Comparison of ENCODE assay signal across 1 cellular context in the genomic region with DNA sequence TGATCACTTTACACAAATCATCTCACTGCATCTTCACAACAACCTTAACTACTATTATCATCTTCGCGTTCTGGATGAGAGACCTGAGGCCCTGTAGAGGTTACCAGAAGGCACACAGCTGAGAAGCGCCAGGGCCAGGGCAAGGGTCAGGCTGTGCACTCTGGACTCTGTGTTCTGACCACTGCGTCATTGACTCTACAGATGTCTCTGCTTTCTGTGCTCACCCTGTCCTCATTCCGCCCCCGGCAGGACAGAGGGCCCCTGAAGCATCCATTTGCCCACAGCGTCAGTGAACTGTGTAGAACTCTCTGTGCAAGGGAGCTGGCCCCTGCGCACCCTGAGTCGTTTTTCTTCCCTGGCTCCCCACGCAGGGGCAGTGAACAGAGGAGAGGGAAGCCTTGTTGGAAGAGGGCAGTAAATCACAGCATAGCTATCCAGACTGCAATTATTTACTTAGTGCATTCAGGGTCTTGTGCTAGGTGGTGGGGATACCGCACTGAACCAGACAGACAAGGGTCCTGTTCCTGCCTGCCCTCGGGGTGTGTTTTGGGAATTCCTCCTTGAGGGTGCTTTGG.
TF ChIP-seq lines count a peak whose summit lies in the region.

No MANE protein-coding gene starts in this region.

TF ChIP-seq in HepG2, 621 proteins besides CTCF, POLR2A, EP300 and RAD21 (continued from another document):
- TF ChIP-seq ZNF781 (CRISPR knock-in tag; IDR thresholded peaks at IDR 0.05; ENCODE audit: borderline replicate concordance, not compliant biosample characterization) (no peak), ZNF547 (CRISPR knock-in tag; IDR thresholded peaks at IDR 0.05) (no peak), ZKSCAN1 (IDR thresholded peaks at IDR 0.05; ENCODE audit: low read length) (no peak), DPF2 (CRISPR knock-in tag; IDR thresholded peaks at IDR 0.05; ENCODE audit: borderline replicate concordance, low read depth) (no peak), ATAD3A (CRISPR knock-in tag; IDR thresholded peaks at IDR 0.05) (no peak), FOXJ3 (CRISPR knock-in tag; IDR thresholded peaks at IDR 0.05; ENCODE audit: borderline replicate concordance) (no peak), ADNP (CRISPR knock-in tag; IDR thresholded peaks at IDR 0.05) (no peak), NR2F2 (IDR thresholded peaks at IDR 0.05; ENCODE audit: borderline replicate concordance, low read depth) (peak; percentile 43; the same call in 1 of the 2 replicates), ZNF749 (CRISPR knock-in tag; IDR thresholded peaks at IDR 0.05; ENCODE audit: borderline replicate concordance) (no peak), ZNF354B (CRISPR knock-in tag; IDR thresholded peaks at IDR 0.05) (no peak), ZSCAN9 (CRISPR knock-in tag; IDR thresholded peaks at IDR 0.05; ENCODE audit: borderline replicate concordance) (no peak), NONO (IDR thresholded peaks at IDR 0.05) (no peak), NONO (CRISPR knock-in tag; conservative IDR thresholded peaks at IDR 0.05) (no peak), RFXAP (CRISPR knock-in tag; IDR thresholded peaks at IDR 0.05; ENCODE audit: borderline replicate concordance) (no peak), GLI4 (CRISPR knock-in tag; IDR thresholded peaks at IDR 0.05; ENCODE audit: borderline replicate concordance) (no peak), KDM5A (IDR thresholded peaks at IDR 0.05; ENCODE audit: borderline replicate concordance, low read length) (no peak)
- TF ChIP-seq, protein P1, sequence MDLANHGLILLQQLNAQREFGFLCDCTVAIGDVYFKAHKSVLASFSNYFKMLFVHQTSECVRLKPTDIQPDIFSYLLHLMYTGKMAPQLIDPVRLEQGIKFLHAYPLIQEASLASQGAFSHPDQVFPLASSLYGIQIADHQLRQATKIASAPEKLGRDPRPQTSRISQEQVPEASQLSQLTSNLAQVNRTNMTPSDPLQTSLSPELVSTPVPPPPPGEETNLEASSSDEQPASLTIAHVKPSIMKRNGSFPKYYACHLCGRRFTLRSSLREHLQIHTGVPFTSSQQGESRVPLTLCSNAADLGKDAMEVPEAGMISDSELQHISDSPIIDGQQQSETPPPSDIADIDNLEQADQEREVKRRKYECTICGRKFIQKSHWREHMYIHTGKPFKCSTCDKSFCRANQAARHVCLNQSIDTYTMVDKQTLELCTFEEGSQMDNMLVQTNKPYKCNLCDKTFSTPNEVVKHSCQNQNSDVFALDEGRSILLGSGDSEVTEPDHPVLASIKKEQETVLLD (CRISPR knock-in tag; IDR thresholded peaks at IDR 0.05; ENCODE audit: low read depth), result no peak
- TF ChIP-seq, protein P2, sequence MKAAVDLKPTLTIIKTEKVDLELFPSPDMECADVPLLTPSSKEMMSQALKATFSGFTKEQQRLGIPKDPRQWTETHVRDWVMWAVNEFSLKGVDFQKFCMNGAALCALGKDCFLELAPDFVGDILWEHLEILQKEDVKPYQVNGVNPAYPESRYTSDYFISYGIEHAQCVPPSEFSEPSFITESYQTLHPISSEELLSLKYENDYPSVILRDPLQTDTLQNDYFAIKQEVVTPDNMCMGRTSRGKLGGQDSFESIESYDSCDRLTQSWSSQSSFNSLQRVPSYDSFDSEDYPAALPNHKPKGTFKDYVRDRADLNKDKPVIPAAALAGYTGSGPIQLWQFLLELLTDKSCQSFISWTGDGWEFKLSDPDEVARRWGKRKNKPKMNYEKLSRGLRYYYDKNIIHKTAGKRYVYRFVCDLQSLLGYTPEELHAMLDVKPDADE (CRISPR knock-in tag; IDR thresholded peaks at IDR 0.05), result no peak
TF ChIP-seq in HepG2: peak in this region for 75.
